Comparison of ENCODE assay signal across 1 cellular context in the genomic region with DNA sequence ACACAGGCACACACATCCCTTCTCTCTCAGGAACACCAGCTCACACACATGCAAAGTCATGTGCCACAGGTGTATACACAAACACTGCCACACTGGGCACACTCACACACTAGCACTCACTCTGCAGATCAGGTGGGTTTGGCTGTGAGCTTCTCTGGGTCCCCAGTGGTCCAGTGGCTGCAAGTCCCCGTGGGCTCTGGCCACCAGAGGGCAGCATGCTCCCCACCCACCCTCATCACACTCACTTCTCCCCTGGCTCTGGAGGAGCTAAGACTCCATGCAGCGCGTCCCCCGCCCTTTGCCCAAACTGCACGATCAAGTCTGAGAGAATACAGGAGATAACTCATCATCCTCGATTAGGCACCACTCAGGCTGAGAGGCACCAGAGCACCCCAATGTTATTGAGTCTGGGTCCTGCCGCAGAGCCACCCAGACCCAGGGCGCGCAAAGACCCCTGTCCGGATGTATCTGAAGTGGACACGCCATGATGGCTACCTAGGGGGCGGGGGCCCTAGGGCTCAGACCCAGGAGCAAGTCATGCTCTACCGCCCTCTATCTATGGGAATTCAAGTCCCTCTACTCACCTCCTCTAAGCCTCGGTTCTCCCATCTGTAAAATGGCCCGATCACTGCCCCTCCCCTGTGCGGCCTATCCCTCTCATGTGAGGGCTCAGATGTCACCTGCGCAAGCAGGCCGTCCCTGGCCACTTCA.
TF ChIP-seq lines count a peak whose summit lies in the region.

No MANE protein-coding gene starts in this region.

TF ChIP-seq in HepG2, 621 proteins besides CTCF, POLR2A, EP300 and RAD21 (continued from another document):
- TF ChIP-seq, protein P1, sequence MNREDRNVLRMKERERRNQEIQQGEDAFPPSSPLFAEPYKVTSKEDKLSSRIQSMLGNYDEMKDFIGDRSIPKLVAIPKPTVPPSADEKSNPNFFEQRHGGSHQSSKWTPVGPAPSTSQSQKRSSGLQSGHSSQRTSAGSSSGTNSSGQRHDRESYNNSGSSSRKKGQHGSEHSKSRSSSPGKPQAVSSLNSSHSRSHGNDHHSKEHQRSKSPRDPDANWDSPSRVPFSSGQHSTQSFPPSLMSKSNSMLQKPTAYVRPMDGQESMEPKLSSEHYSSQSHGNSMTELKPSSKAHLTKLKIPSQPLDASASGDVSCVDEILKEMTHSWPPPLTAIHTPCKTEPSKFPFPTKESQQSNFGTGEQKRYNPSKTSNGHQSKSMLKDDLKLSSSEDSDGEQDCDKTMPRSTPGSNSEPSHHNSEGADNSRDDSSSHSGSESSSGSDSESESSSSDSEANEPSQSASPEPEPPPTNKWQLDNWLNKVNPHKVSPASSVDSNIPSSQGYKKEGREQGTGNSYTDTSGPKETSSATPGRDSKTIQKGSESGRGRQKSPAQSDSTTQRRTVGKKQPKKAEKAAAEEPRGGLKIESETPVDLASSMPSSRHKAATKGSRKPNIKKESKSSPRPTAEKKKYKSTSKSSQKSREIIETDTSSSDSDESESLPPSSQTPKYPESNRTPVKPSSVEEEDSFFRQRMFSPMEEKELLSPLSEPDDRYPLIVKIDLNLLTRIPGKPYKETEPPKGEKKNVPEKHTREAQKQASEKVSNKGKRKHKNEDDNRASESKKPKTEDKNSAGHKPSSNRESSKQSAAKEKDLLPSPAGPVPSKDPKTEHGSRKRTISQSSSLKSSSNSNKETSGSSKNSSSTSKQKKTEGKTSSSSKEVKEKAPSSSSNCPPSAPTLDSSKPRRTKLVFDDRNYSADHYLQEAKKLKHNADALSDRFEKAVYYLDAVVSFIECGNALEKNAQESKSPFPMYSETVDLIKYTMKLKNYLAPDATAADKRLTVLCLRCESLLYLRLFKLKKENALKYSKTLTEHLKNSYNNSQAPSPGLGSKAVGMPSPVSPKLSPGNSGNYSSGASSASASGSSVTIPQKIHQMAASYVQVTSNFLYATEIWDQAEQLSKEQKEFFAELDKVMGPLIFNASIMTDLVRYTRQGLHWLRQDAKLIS (CRISPR knock-in tag; IDR thresholded peaks at IDR 0.05): no peak
- TF ChIP-seq ZNF225 (CRISPR knock-in tag; IDR thresholded peaks at IDR 0.05): no peak
- TF ChIP-seq, protein P2, sequence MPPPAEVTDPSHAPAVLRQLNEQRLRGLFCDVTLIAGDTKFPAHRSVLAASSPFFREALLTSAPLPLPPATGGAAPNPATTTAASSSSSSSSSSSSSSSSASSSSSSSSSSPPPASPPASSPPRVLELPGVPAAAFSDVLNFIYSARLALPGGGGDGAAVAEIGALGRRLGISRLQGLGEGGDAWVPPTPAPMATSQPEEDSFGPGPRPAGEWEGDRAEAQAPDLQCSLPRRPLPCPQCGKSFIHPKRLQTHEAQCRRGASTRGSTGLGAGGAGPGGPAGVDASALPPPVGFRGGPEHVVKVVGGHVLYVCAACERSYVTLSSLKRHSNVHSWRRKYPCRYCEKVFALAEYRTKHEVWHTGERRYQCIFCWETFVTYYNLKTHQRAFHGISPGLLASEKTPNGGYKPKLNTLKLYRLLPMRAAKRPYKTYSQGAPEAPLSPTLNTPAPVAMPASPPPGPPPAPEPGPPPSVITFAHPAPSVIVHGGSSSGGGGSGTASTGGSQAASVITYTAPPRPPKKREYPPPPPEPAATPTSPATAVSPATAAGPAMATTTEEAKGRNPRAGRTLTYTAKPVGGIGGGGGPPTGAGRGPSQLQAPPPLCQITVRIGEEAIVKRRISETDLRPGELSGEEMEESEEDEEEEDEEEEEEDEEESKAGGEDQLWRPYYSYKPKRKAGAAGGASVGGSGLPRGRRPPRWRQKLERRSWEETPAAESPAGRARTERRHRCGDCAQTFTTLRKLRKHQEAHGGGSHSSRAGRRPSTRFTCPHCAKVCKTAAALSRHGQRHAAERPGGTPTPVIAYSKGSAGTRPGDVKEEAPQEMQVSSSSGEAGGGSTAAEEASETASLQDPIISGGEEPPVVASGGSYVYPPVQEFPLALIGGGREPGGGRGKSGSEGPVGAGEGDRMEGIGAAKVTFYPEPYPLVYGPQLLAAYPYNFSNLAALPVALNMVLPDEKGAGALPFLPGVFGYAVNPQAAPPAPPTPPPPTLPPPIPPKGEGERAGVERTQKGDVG (CRISPR knock-in tag; IDR thresholded peaks at IDR 0.05; ENCODE audit: borderline replicate concordance): no peak
- TF ChIP-seq ZNF34 (CRISPR knock-in tag; IDR thresholded peaks at IDR 0.05; ENCODE audit: borderline replicate concordance): no peak
- TF ChIP-seq ATM (IDR thresholded peaks at IDR 0.05; ENCODE audit: borderline replicate concordance): no peak
- no peak for TF ChIP-seq FOXJ3 (CRISPR knock-in tag; IDR thresholded peaks at IDR 0.05; ENCODE audit: borderline replicate concordance)
- TF ChIP-seq, protein P3, sequence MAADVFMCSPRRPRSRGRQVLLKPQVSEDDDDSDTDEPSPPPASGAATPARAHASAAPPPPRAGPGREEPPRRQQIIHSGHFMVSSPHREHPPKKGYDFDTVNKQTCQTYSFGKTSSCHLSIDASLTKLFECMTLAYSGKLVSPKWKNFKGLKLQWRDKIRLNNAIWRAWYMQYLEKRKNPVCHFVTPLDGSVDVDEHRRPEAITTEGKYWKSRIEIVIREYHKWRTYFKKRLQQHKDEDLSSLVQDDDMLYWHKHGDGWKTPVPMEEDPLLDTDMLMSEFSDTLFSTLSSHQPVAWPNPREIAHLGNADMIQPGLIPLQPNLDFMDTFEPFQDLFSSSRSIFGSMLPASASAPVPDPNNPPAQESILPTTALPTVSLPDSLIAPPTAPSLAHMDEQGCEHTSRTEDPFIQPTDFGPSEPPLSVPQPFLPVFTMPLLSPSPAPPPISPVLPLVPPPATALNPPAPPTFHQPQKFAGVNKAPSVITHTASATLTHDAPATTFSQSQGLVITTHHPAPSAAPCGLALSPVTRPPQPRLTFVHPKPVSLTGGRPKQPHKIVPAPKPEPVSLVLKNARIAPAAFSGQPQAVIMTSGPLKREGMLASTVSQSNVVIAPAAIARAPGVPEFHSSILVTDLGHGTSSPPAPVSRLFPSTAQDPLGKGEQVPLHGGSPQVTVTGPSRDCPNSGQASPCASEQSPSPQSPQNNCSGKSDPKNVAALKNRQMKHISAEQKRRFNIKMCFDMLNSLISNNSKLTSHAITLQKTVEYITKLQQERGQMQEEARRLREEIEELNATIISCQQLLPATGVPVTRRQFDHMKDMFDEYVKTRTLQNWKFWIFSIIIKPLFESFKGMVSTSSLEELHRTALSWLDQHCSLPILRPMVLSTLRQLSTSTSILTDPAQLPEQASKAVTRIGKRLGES (CRISPR knock-in tag; IDR thresholded peaks at IDR 0.05; ENCODE audit: borderline replicate concordance): no peak
- TF ChIP-seq, protein P4, sequence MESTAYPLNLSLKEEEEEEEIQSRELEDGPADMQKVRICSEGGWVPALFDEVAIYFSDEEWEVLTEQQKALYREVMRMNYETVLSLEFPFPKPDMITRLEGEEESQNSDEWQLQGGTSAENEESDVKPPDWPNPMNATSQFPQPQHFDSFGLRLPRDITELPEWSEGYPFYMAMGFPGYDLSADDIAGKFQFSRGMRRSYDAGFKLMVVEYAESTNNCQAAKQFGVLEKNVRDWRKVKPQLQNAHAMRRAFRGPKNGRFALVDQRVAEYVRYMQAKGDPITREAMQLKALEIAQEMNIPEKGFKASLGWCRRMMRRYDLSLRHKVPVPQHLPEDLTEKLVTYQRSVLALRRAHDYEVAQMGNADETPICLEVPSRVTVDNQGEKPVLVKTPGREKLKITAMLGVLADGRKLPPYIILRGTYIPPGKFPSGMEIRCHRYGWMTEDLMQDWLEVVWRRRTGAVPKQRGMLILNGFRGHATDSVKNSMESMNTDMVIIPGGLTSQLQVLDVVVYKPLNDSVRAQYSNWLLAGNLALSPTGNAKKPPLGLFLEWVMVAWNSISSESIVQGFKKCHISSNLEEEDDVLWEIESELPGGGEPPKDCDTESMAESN (CRISPR knock-in tag; conservative IDR thresholded peaks at IDR 0.05): no peak
- TF ChIP-seq, protein P5, sequence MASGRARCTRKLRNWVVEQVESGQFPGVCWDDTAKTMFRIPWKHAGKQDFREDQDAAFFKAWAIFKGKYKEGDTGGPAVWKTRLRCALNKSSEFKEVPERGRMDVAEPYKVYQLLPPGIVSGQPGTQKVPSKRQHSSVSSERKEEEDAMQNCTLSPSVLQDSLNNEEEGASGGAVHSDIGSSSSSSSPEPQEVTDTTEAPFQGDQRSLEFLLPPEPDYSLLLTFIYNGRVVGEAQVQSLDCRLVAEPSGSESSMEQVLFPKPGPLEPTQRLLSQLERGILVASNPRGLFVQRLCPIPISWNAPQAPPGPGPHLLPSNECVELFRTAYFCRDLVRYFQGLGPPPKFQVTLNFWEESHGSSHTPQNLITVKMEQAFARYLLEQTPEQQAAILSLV (CRISPR knock-in tag; IDR thresholded peaks at IDR 0.05; ENCODE audit: borderline replicate concordance): no peak
- TF ChIP-seq ZNF460 (CRISPR knock-in tag; IDR thresholded peaks at IDR 0.05; ENCODE audit: borderline replicate concordance): no peak
- no peak for TF ChIP-seq SMARCC2 (IDR thresholded peaks at IDR 0.05)
- no peak for TF ChIP-seq HES4 (CRISPR knock-in tag; IDR thresholded peaks at IDR 0.05; ENCODE audit: borderline replicate concordance)
- TF ChIP-seq, protein P6, sequence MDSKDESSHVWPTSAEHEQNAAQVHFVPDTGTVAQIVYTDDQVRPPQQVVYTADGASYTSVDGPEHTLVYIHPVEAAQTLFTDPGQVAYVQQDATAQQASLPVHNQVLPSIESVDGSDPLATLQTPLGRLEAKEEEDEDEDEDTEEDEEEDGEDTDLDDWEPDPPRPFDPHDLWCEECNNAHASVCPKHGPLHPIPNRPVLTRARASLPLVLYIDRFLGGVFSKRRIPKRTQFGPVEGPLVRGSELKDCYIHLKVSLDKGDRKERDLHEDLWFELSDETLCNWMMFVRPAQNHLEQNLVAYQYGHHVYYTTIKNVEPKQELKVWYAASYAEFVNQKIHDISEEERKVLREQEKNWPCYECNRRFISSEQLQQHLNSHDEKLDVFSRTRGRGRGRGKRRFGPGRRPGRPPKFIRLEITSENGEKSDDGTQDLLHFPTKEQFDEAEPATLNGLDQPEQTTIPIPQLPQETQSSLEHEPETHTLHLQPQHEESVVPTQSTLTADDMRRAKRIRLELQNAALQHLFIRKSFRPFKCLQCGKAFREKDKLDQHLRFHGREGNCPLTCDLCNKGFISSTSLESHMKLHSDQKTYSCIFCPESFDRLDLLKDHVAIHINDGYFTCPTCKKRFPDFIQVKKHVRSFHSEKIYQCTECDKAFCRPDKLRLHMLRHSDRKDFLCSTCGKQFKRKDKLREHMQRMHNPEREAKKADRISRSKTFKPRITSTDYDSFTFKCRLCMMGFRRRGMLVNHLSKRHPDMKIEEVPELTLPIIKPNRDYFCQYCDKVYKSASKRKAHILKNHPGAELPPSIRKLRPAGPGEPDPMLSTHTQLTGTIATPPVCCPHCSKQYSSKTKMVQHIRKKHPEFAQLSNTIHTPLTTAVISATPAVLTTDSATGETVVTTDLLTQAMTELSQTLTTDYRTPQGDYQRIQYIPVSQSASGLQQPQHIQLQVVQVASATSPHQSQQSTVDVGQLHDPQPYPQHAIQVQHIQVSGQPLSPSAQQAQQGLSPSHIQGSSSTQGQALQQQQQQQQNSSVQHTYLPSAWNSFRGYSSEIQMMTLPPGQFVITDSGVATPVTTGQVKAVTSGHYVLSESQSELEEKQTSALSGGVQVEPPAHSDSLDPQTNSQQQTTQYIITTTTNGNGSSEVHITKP (CRISPR knock-in tag; IDR thresholded peaks at IDR 0.05; ENCODE audit: low read depth): no peak
- TF ChIP-seq REL (CRISPR knock-in tag; conservative IDR thresholded peaks at IDR 0.05): no peak
- no peak for TF ChIP-seq ZSCAN9 (CRISPR knock-in tag; IDR thresholded peaks at IDR 0.05; ENCODE audit: borderline replicate concordance)
- no peak for TF ChIP-seq ZFP41 (CRISPR knock-in tag; IDR thresholded peaks at IDR 0.05; ENCODE audit: borderline replicate concordance)
- TF ChIP-seq ZBTB8A (CRISPR knock-in tag; IDR thresholded peaks at IDR 0.05; ENCODE audit: borderline replicate concordance, low read depth): no peak
- no peak for TF ChIP-seq ZNF772 (CRISPR knock-in tag; IDR thresholded peaks at IDR 0.05)
